Comparison of ENCODE assay signal across 18 cellular contexts in the genomic region with DNA sequence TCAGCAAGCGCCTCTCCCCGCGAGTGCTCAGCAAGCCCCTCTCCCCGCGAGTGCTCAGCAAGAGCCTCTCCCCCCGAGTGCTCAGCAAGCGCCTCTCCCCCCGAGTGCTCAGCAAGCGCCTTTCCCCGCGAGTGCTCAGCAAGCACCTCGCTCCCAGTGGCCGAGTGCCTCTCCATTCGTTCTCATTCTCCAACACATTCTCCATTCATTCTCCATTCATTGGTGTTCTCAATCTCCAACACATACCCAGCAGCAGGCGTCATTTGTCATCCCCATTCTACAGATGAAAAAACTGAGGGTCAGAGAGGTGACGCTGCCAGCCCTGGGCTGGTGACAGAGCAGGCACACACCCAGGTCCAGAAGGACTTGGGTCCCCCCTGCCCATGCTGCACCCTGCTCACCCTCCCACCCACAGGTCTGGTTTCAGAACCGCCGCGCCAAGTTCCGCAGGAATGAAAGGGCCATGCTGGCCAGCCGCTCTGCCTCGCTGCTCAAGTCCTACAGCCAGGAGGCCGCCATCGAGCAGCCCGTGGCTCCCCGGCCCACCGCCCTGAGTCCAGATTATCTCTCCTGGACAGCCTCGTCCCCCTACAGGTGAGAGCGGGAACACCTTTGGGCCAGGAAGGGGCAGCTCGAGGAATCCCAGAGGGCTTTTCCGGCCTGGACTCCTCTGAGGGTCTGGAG. TPM values are rescaled to one million over a fixed set of nuclear protein-coding genes. Genes with fewer than 3 reads are reported as not detected.
DNase-seq lines count a peak whose midpoint lies in the region; ATAC-seq, FAIRE-seq and TF ChIP-seq lines count a peak whose summit lies in the region.
"Had no signal": no experiment of that assay in that cellular context is flagged by ENCODE, and none has a peak within 500 bp of the region (broad histone marks: within the 10 kb centered on the region; RNA-seq: fewer than 3 reads in every experiment).

No MANE protein-coding gene starts in this region.

- no peaks in the 10 kb centered on the region for H3K36me3 Mint-ChIP-seq in activated T-helper 17 cell treated with anti-CD3 and anti-CD28 coated beads, Interleukin-2, amount 50 U/mL, for 72 hours (ENCODE audit: low read depth)
- H3K36me3 Mint-ChIP-seq in activated T-cell treated with anti-CD3 and anti-CD28 coated beads, Interleukin-2, amount 50 U/mL, for 72 hours (ENCODE audit: insufficient read depth in 2 of 2): no peaks in the 10 kb centered on the region

- no peaks in the 10 kb centered on the region for H3K36me3 ChIP-seq in small intestine (ENCODE audit: control insufficient read depth in 2 of 2, insufficient read depth in 2 of 2, low read length in 2 of 2)
- H3K36me3 ChIP-seq: esophagus squamous epithelium had no signal

- H3K9me3 ChIP-seq in small intestine (ENCODE audit: control insufficient read depth, low read depth): no peaks in the 10 kb centered on the region
- H3K9me3 ChIP-seq: body of pancreas, esophagus squamous epithelium had no signal

- WGBS in small intestine, 3 donors: 74 to 84% (median 78%) methylated on average over 31 of the region's 31 CpGs

- TF ChIP-seq CTCF in 22Rv1 (IDR thresholded peaks at IDR 0.05) (peak; percentile 61), GM12872 (IDR thresholded peaks at IDR 0.05; ENCODE audit: insufficient read depth, low read depth, low read length) (peak; percentile 34; the same call in 1 of the 3 replicates), RWPE1 (conservative IDR thresholded peaks at IDR 0.05; ENCODE audit: low read depth) (peak; percentile 29), foreskin keratinocyte (conservative IDR thresholded peaks at IDR 0.05) (peak; percentile 42)

- H3K27ac Mint-ChIP-seq in activated T-helper 17 cell treated with anti-CD3 and anti-CD28 coated beads, Interleukin-2, amount 50 U/mL, for 72 hours: no peak overlapping the region
- no peak overlapping the region for H3K27ac Mint-ChIP-seq in activated T-cell treated with anti-CD3 and anti-CD28 coated beads, Interleukin-2, amount 50 U/mL, for 72 hours
- H3K27ac Mint-ChIP-seq: stimulated activated naive CD8-positive, alpha-beta T cell treated with anti-CD3 and anti-CD28 coated beads, Interleukin-15, Interleukin-2, amounts not matched to agents 100 ng/mL and 50 ng/mL, for 24 hours had no signal

- CTCF ChIA-PET in RWPE1 (lab: Yijun Ruan, JAX): interaction anchor here (0.6 to 2.6 kb wide), 10 partner anchors 11 to 737 kb away, joined by 3 to 26 read pairs (median 3); no protein-coding TSS in a partner anchor

- peaks cover 10% of the 10 kb centered on the region for H3K27me3 Mint-ChIP-seq in activated T-helper 17 cell treated with anti-CD3 and anti-CD28 coated beads, Interleukin-2, amount 50 U/mL, for 72 hours
- H3K27me3 Mint-ChIP-seq in activated T-cell treated with anti-CD3 and anti-CD28 coated beads, Interleukin-2, amount 50 U/mL, for 72 hours (ENCODE audit: low read depth): peaks cover 17% of the 10 kb centered on the region

- no peak overlapping the region for H3K4me3 ChIP-seq in small intestine (ENCODE audit: low read depth in 1 of 2, low read length in 2 of 2)
- H3K4me3 ChIP-seq: body of pancreas, esophagus squamous epithelium had no signal

- no peaks in the 10 kb centered on the region for H3K4me1 Mint-ChIP-seq in activated T-helper 17 cell treated with anti-CD3 and anti-CD28 coated beads, Interleukin-2, amount 50 U/mL, for 72 hours
- no peaks in the 10 kb centered on the region for H3K4me1 Mint-ChIP-seq in activated T-cell treated with anti-CD3 and anti-CD28 coated beads, Interleukin-2, amount 50 U/mL, for 72 hours (ENCODE audit: low read depth)

- DNase-seq in RWPE1 (ENCODE audit: low spot score) (no peak), foreskin keratinocyte (no peak), NCI-H526 treated with DMSO at 0.1 percent for 48 hours (lab: John Stamatoyannopoulos, UW) (no peak), small intestine (no peak)
- DNase-seq in activated T-cell treated with anti-CD3 and anti-CD28 coated beads, Interleukin-2, amount 50 U/mL, for 72 hours: no peak
- DNase-seq: activated T-cell treated with anti-CD3 and anti-CD28 coated beads, Interleukin-2, amount 50 U/mL, for 4 hours; body of pancreas; C1 segment of cervical spinal cord; esophagus squamous epithelium; left cardiac atrium; NCI-H187 treated with DMSO at 0.1 percent for 48 hours; occipital lobe had no signal

- H3K4me3 Mint-ChIP-seq in activated T-helper 17 cell treated with anti-CD3 and anti-CD28 coated beads, Interleukin-2, amount 50 U/mL, for 72 hours: no peak overlapping the region
- H3K4me3 Mint-ChIP-seq in activated T-cell treated with anti-CD3 and anti-CD28 coated beads, Interleukin-2, amount 50 U/mL, for 72 hours: no peak overlapping the region
- H3K4me3 Mint-ChIP-seq: activated T-cell treated with anti-CD3 and anti-CD28 coated beads, Interleukin-2, amount 50 U/mL, for 4 hours; stimulated activated naive CD8-positive, alpha-beta T cell treated with anti-CD3 and anti-CD28 coated beads, Interleukin-15, Interleukin-2, amounts not matched to agents 100 ng/mL and 50 ng/mL, for 24 hours had no signal

- ATAC-seq in foreskin keratinocyte: no peak
- ATAC-seq in activated T-helper 17 cell treated with anti-CD3 and anti-CD28 coated beads, Interleukin-2, amount 50 U/mL, for 72 hours (replicated peaks): no peak
- ATAC-seq in activated T-cell treated with anti-CD3 and anti-CD28 coated beads, Interleukin-2, amount 50 U/mL, for 72 hours (replicated peaks in 1 of 2): no peak
- ATAC-seq: activated T-cell treated with anti-CD3 and anti-CD28 coated beads, Interleukin-2, amount 50 U/mL, for 4 hours; body of pancreas; left cardiac atrium had no signal

- no peaks in the 10 kb centered on the region for H3K9me3 Mint-ChIP-seq in activated T-helper 17 cell treated with anti-CD3 and anti-CD28 coated beads, Interleukin-2, amount 50 U/mL, for 72 hours
- H3K9me3 Mint-ChIP-seq in activated T-cell treated with anti-CD3 and anti-CD28 coated beads, Interleukin-2, amount 50 U/mL, for 72 hours: no peaks in the 10 kb centered on the region
- H3K9me3 Mint-ChIP-seq: activated T-cell treated with anti-CD3 and anti-CD28 coated beads, Interleukin-2, amount 50 U/mL, for 4 hours; stimulated activated naive CD8-positive, alpha-beta T cell treated with anti-CD3 and anti-CD28 coated beads, Interleukin-15, Interleukin-2, amounts not matched to agents 100 ng/mL and 50 ng/mL, for 24 hours had no signal

- FAIRE-seq in small intestine (lab: Jason Lieb, UNC): no peak
- FAIRE-seq: HTR-8/SVneo, TTC549 had no signal

- no peaks in the 10 kb centered on the region for H3K4me1 ChIP-seq in foreskin keratinocyte
- no peaks in the 10 kb centered on the region for H3K4me1 ChIP-seq in small intestine (ENCODE audit: control insufficient read depth in 2 of 2, insufficient read depth in 1 of 2, low read depth in 1 of 2, low read length in 1 of 2)
- H3K4me1 ChIP-seq: body of pancreas had no signal

- H3K27me3 ChIP-seq in foreskin keratinocyte (peaks cover 5% of the 10 kb centered on the region), small intestine (ENCODE audit: control insufficient read depth in 2 of 2, insufficient read depth in 2 of 2, low read length in 2 of 2) (no peaks in the 10 kb centered on the region)

- no peak overlapping the region for H3K27ac ChIP-seq in 22Rv1
- H3K27ac ChIP-seq in RWPE1: no peak overlapping the region
- H3K27ac ChIP-seq in foreskin keratinocyte: no peak overlapping the region
- no peak overlapping the region for H3K27ac ChIP-seq in small intestine (ENCODE audit: low read depth in 1 of 2, low read length in 1 of 2)
- H3K27ac ChIP-seq: body of pancreas, esophagus squamous epithelium had no signal

- POLR2A ChIA-PET in RWPE1 (lab: Yijun Ruan, JAX; ENCODE audit: low non-redundant PET): no interaction called here

RNA-seq across cellular contexts. Expression of a gene that starts 32.5 kb away (rescaled TPM):
- total RNA-seq in foreskin keratinocyte: 5.2 and 7.1 TPM in 2 replicates
- polyA plus RNA-seq in foreskin keratinocyte (5.4 and 7.7 TPM in 2 replicates), small intestine (1 to 10 TPM in 2 of 3 donors, not detected in 1; 1.6 to 8.4 TPM)
- total RNA-seq in activated T-helper 17 cell treated with anti-CD3 and anti-CD28 coated beads, Interleukin-2, amount 50 U/mL, for 72 hours: not detected
- total RNA-seq in activated T-cell treated with anti-CD3 and anti-CD28 coated beads, Interleukin-2, amount 50 U/mL, for 72 hours: under 1 TPM; 0.48 to 0.74 TPM
- total RNA-seq: activated T-cell treated with anti-CD3 and anti-CD28 coated beads, Interleukin-2, amount 50 U/mL, for 4 hours had no signal

RNA-seq across cellular contexts. Expression of a gene that starts 54.9 kb away (rescaled TPM):
- total RNA-seq in foreskin keratinocyte: not detected in 2 replicates
- 0.06 and 0.09 TPM in 2 replicates for polyA plus RNA-seq in foreskin keratinocyte
- under 1 TPM in 1 of 2 donors, not detected in 1; 0.32 TPM for total RNA-seq in activated T-helper 17 cell treated with anti-CD3 and anti-CD28 coated beads, Interleukin-2, amount 50 U/mL, for 72 hours
- 1 to 10 TPM in 1 of 3 donors, not detected in 2; 1.8 TPM for polyA plus RNA-seq in small intestine
- total RNA-seq in activated T-cell treated with anti-CD3 and anti-CD28 coated beads, Interleukin-2, amount 50 U/mL, for 72 hours: 1 to 10 TPM; 3.3 to 6.1 TPM
